Comparison of ENCODE assay signal across 13 cellular contexts in the genomic region with DNA sequence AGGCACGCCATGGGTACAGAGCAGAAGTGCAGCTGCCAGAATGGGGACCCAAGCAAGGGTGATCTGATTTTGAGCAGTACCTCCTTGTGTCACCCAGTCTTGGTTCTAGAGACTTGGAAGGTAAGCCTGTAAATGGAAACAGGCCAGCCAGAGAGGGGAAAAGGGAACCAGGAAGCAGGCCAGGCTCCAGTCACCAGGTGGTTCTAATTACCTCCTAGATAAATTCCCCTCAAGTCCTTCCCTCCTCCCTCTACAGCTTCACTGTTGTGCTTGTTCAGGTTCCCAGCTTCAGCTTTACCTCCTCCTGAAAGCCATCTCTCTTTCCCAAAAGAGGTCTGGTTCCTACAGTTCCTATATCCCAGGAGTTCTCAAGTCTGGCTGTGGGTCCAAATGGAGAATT. TPM values are rescaled to one million over a fixed set of nuclear protein-coding genes. Genes with fewer than 3 reads are reported as not detected.
"Had no signal": no experiment of that assay in that cellular context is flagged by ENCODE, and none has a peak within 500 bp of the region (broad histone marks: within the 10 kb centered on the region; RNA-seq: fewer than 3 reads in every experiment).

No MANE protein-coding gene starts in this region.

- ATAC-seq: activated naive CD4-positive, alpha-beta T cell treated with anti-CD3 and anti-CD28 coated beads, Interleukin-2, amount 50 U/mL, for 72 hours; activated T-cell treated with anti-CD3 and anti-CD28 coated beads, Interleukin-2, amount 50 U/mL, for 4 hours; lower lobe of right lung had no signal

- H3K4me1 ChIP-seq: esophagus squamous epithelium, lower lobe of right lung had no signal

- H3K27me3 ChIP-seq: esophagus squamous epithelium, neutrophil had no signal

- H3K27ac ChIP-seq: esophagus squamous epithelium, lower lobe of right lung, neutrophil had no signal

- H3K9me3 ChIP-seq: esophagus squamous epithelium, lower lobe of right lung, neutrophil had no signal

- DNase-seq: activated CD4-positive, alpha-beta memory T cell treated with anti-CD3 and anti-CD28 coated beads for 36 hours; activated CD4-positive, alpha-beta T cell treated with anti-CD3 and anti-CD28 coated beads for 1 hour; activated effector memory CD4-positive, alpha-beta T cell treated with anti-CD3 and anti-CD28 coated beads, Interleukin-2, amount 50 U/mL, for 16 hours; activated T-cell treated with anti-CD3 and anti-CD28 coated beads, Interleukin-2, amount 50 U/mL, for 4 hours; esophagus squamous epithelium; glutamatergic neuron; lower lobe of right lung; naive B cell; retina; T1000; trophoblast cell had no signal

- H3K4me3 ChIP-seq: esophagus squamous epithelium, lower lobe of right lung had no signal

- H3K36me3 ChIP-seq: esophagus squamous epithelium, lower lobe of right lung, neutrophil had no signal

RNA-seq across cellular contexts. Expression of a gene that starts 58.8 kb away (rescaled TPM):
- total RNA-seq: activated CD4-positive, alpha-beta memory T cell treated with anti-CD3 and anti-CD28 coated beads for 36 hours; activated naive CD4-positive, alpha-beta T cell treated with anti-CD3 and anti-CD28 coated beads, Interleukin-2, amount 50 U/mL, for 72 hours; activated T-cell treated with anti-CD3 and anti-CD28 coated beads, Interleukin-2, amount 50 U/mL, for 4 hours had no signal
